In the genomic region with DNA sequence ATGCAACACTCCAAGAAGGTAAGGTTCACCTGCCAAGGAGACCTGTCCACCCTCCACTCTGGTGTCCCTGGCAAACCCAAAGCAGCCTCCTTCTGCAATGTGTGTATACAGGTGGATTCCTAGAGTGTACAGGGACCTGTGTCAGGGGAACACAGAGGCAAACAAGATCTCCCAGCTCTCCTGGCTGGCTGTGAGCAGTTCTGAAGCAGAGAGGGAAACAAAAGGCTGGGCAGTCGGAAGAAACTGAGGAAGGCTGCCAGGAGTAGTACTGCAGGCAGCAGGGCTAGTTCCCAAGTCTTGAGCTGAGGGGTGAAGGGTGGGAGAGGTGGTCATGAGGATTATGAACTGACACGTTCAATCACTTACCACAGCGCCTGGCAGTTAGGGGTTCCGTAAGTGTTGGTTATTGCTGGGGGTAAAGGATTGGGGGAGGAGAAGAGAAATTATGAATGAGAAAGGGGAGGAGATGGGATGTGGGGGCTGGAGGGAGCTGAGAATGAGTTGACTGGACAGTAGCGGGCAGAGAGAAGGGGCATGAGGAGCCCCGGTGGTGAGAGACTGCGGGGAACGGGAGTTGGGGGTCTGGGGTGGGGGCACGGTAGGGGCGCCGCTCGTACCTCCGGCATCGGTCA, we compare ENCODE assay signal across 8 cellular contexts. TPM values are rescaled to one million over a fixed set of nuclear protein-coding genes. Genes with fewer than 3 reads are reported as not detected.
A peak's percentile ranks its signal among the peaks of the same experiment; 100 is the strongest.
DNase-seq lines count a peak whose midpoint lies in the region; ATAC-seq and TF ChIP-seq lines count a peak whose summit lies in the region.

No MANE protein-coding gene starts in this region.

- H3K9me3 ChIP-seq in WERI-Rb-1 (ENCODE audit: severe bottlenecking) = no peaks in the 10 kb centered on the region
- no peaks in the 10 kb centered on the region for H3K9me3 ChIP-seq in sigmoid colon

- intact Hi-C loops in activated CD4-positive, alpha-beta T cell treated with anti-CD3 and anti-CD28 coated beads, Interleukin-2, amount 10 ng/mL, durations not matched to agents 24 days and 14 days (cut with micrococcal nuclease) = loop anchor here (1.0 to 10.0 kb wide), 2 partner anchors 36 to 120 kb away; a partner anchor contains a TSS
- intact Hi-C loops in sigmoid colon (cut with DNase I) = loop anchor here (2.0 to 5.0 kb wide), 2 partner anchors 24 to 72 kb away; a partner anchor contains a TSS

- H3K4me3 ChIP-seq in WERI-Rb-1 (ENCODE audit: low read depth, low read length) = peak overlapping the region; percentile 91
- peak overlapping the region; percentile 66 to 99 (median 92) for H3K4me3 ChIP-seq in sigmoid colon

- H3K4me3 Mint-ChIP-seq in activated CD4-positive, alpha-beta T cell treated with anti-CD3 and anti-CD28 coated beads, Interleukin-2, amount 10 ng/mL, durations not matched to agents 24 days and 14 days = peak overlapping the region; percentile 91
- peak overlapping the region; percentile 93 for H3K4me3 Mint-ChIP-seq in glutamatergic neuron (ENCODE audit: unreplicated experiment)

- no peaks in the 10 kb centered on the region for H3K9me3 Mint-ChIP-seq in activated CD4-positive, alpha-beta T cell treated with anti-CD3 and anti-CD28 coated beads, Interleukin-2, amount 10 ng/mL, durations not matched to agents 24 days and 14 days
- peaks cover 10% of the 10 kb centered on the region for H3K9me3 Mint-ChIP-seq in glutamatergic neuron (ENCODE audit: unreplicated experiment)

- ATAC-seq in HG03460 (IDR thresholded peaks at IDR 0.05; ENCODE audit: unreplicated experiment) = no peak

- no peaks in the 10 kb centered on the region for H3K27me3 ChIP-seq in WERI-Rb-1 (ENCODE audit: insufficient read depth, low read depth, severe bottlenecking)
- H3K27me3 ChIP-seq in sigmoid colon = no peaks in the 10 kb centered on the region

- H3K27ac ChIP-seq in WERI-Rb-1 (no peak overlapping the region; the same call in 1 of the 2 replicates), sigmoid colon (peak overlapping the region; percentile 85 to 91 (median 86))

- H3K4me1 ChIP-seq in sigmoid colon = peaks cover 0 to 27% (median 22%) of the 10 kb centered on the region in 4 donors

- TF ChIP-seq CTCF in WERI-Rb-1 (IDR thresholded peaks at IDR 0.05; ENCODE audit: low read depth, low read length) (no peak), glutamatergic neuron (IDR thresholded peaks at IDR 0.05; ENCODE audit: partially characterized antibody, unreplicated experiment) (no peak), sigmoid colon (IDR thresholded peaks at IDR 0.05) (no peak)

- peaks cover 31% of the 10 kb centered on the region for H3K36me3 Mint-ChIP-seq in activated CD4-positive, alpha-beta T cell treated with anti-CD3 and anti-CD28 coated beads, Interleukin-2, amount 10 ng/mL, durations not matched to agents 24 days and 14 days (ENCODE audit: low read depth)
- no peaks in the 10 kb centered on the region for H3K36me3 Mint-ChIP-seq in glutamatergic neuron (ENCODE audit: unreplicated experiment)

- H3K4me1 Mint-ChIP-seq in activated CD4-positive, alpha-beta T cell treated with anti-CD3 and anti-CD28 coated beads, Interleukin-2, amount 10 ng/mL, durations not matched to agents 24 days and 14 days = peaks cover 37% of the 10 kb centered on the region
- peaks cover 22% of the 10 kb centered on the region for H3K4me1 Mint-ChIP-seq in glutamatergic neuron (ENCODE audit: low read depth, unreplicated experiment)

- no peak for TF ChIP-seq EP300 in sigmoid colon (IDR thresholded peaks at IDR 0.05)

- H3K27me3 Mint-ChIP-seq in activated CD4-positive, alpha-beta T cell treated with anti-CD3 and anti-CD28 coated beads, Interleukin-2, amount 10 ng/mL, durations not matched to agents 24 days and 14 days = no peaks in the 10 kb centered on the region
- peaks cover 8% of the 10 kb centered on the region for H3K27me3 Mint-ChIP-seq in glutamatergic neuron (ENCODE audit: unreplicated experiment)

- TF ChIP-seq POLR2A in sigmoid colon (IDR thresholded peaks at IDR 0.05) = no peak

- H3K27ac Mint-ChIP-seq in activated CD4-positive, alpha-beta T cell treated with anti-CD3 and anti-CD28 coated beads, Interleukin-2, amount 10 ng/mL, durations not matched to agents 24 days and 14 days = peak overlapping the region; percentile 90
- peak overlapping the region; percentile 69 for H3K27ac Mint-ChIP-seq in glutamatergic neuron (ENCODE audit: unreplicated experiment)

- 1 to 2% methylated on average over 14 of the region's 14 CpGs for WGBS in sigmoid colon, 2 donors

- peak; percentile 65 for DNase-seq in activated CD4-positive, alpha-beta T cell treated with anti-CD3 and anti-CD28 coated beads, Interleukin-2, amount 10 ng/mL, durations not matched to agents 24 days and 14 days
- no peak for DNase-seq in activated CD4-positive, alpha-beta T cell treated with anti-CD3 and anti-CD28 coated beads for 4 hours
- DNase-seq in WERI-Rb-1 (no peak), glutamatergic neuron (no peak), sigmoid colon (no peak), NCI-H2107 (lab: John Stamatoyannopoulos, UW) (no peak), GM19238 (ENCODE audit: insufficient read length, low spot score) (no peak)

- peaks cover 8% of the 10 kb centered on the region for H3K36me3 ChIP-seq in WERI-Rb-1
- peaks cover 0 to 28% (median 11%) of the 10 kb centered on the region in 4 donors for H3K36me3 ChIP-seq in sigmoid colon

RNA-seq across cellular contexts. Expression of a gene that starts 0.7 kb away (rescaled TPM):
- 51.4 and 58.8 TPM in 2 replicates for total RNA-seq in activated CD4-positive, alpha-beta T cell treated with anti-CD3 and anti-CD28 coated beads, Interleukin-2, amount 10 ng/mL, durations not matched to agents 24 days and 14 days
- total RNA-seq in glutamatergic neuron (ENCODE audit: unreplicated experiment) (18.4 TPM), sigmoid colon (10 to 100 TPM in 3 of 4 donors, 1 to 10 TPM in 1; 9.8 to 20.5 (median 14.1) TPM)
- 10 to 100 TPM in 2 of 3 donors, 1 to 10 TPM in 1; 5.4 to 26.1 (median 18.7) TPM for polyA plus RNA-seq in sigmoid colon

RNA-seq across cellular contexts. Expression of a gene that starts 25.0 kb away (rescaled TPM):
- 4.4 and 4.8 TPM in 2 replicates for total RNA-seq in activated CD4-positive, alpha-beta T cell treated with anti-CD3 and anti-CD28 coated beads, Interleukin-2, amount 10 ng/mL, durations not matched to agents 24 days and 14 days
- total RNA-seq in glutamatergic neuron (ENCODE audit: unreplicated experiment) (56.4 TPM), sigmoid colon (1 to 10 TPM in 2 of 4 donors, under 1 TPM in 1, not detected in 1; 0.95 to 2.2 (median 2.1) TPM)
- polyA plus RNA-seq in sigmoid colon = 1 to 10 TPM; 2.4 to 3.4 (median 3.2) TPM

RNA-seq across cellular contexts. Expression of a gene that starts 25.9 kb away (rescaled TPM):
- 0.26 and 0.61 TPM in 2 replicates for total RNA-seq in activated CD4-positive, alpha-beta T cell treated with anti-CD3 and anti-CD28 coated beads, Interleukin-2, amount 10 ng/mL, durations not matched to agents 24 days and 14 days
- total RNA-seq in glutamatergic neuron (ENCODE audit: unreplicated experiment) = 176 TPM
- 1 to 10 TPM in 3 of 4 donors, under 1 TPM in 1; 0.66 to 9.1 (median 1.4) TPM for total RNA-seq in sigmoid colon
- polyA plus RNA-seq in sigmoid colon = 1 to 10 TPM in 2 of 3 donors, under 1 TPM in 1; 0.60 to 6.2 (median 1.6) TPM

RNA-seq across cellular contexts. Expression of a gene that starts 36.6 kb away (rescaled TPM):
- total RNA-seq in activated CD4-positive, alpha-beta T cell treated with anti-CD3 and anti-CD28 coated beads, Interleukin-2, amount 10 ng/mL, durations not matched to agents 24 days and 14 days = 41.7 and 43.8 TPM in 2 replicates
- 88.0 TPM for total RNA-seq in glutamatergic neuron (ENCODE audit: unreplicated experiment)
- total RNA-seq in sigmoid colon = 100 to 1,000 TPM; 103 to 136 (median 112) TPM
- polyA plus RNA-seq in sigmoid colon = 100 to 1,000 TPM; 178 to 314 (median 297) TPM

RNA-seq across cellular contexts. Expression of a gene that starts 48.4 kb away (rescaled TPM):
- total RNA-seq in activated CD4-positive, alpha-beta T cell treated with anti-CD3 and anti-CD28 coated beads, Interleukin-2, amount 10 ng/mL, durations not matched to agents 24 days and 14 days = 35.8 and 38.7 TPM in 2 replicates
- total RNA-seq in glutamatergic neuron (ENCODE audit: unreplicated experiment) = 58.5 TPM
- total RNA-seq in sigmoid colon = 10 to 100 TPM; 26.8 to 38.5 (median 29.7) TPM
- polyA plus RNA-seq in sigmoid colon = 10 to 100 TPM in 2 of 3 donors, 1 to 10 TPM in 1; 9.0 to 42.2 (median 12.7) TPM

Comparison
In these comparisons a context has a peak if more than half of its experiments do, and no peak if none do; other contexts are left out.
1. RNA of a gene that starts 25.9 kb away (total RNA-seq): 176 TPM in glutamatergic neuron (single experiment); 0.66 to 9.1 TPM in sigmoid colon and 0.26 to 0.61 TPM in activated CD4-positive, alpha-beta T cell treated with anti-CD3 and anti-CD28 coated beads, Interleukin-2, amount 10 ng/mL, durations not matched to agents 24 days and 14 days; every median in the first group is over 10 times any median in the second.